In the genomic region with DNA sequence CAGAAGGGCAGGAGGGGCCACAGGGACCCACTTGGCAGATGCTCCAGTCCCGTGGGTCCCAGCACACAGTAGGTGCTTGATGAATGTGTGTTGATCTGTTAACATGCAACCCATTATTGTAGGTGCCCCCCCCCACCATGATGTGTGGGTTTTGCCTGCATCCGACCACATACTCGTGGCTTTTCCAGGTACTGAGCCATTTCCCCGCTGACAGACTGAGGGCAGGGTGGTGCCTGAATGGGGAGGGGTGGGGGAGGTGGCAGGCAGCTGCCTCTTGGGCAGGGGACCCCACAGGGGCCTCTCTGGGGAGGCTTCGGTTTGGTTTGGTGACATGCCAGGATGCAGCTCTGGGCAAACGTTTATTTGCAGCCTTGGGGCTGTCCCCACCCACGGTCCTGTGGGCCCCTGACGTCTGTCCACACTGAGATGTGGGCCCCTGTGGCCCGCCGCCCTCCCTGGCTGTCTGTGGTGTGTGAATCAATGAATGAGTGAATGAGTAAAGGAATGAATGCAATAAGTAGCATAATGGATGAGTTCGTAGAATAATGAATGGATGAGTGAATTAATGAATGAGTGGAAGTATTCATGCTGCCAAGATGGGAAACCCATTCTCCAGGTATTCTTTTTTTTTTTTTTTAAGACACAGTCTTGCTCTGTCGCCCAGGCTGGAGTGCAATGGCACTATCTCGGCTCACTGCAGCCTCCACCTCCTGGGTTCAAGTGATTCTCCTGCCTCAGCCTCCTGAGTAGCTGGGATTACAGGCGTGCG, we compare ENCODE assay signal across 8 cellular contexts. TPM values are rescaled to one million over a fixed set of nuclear protein-coding genes. Genes with fewer than 3 reads are reported as not detected.
DNase-seq lines count a peak whose midpoint lies in the region; ATAC-seq, FAIRE-seq and TF ChIP-seq lines count a peak whose summit lies in the region.

No MANE protein-coding gene starts in this region.

- H3K9me3 ChIP-seq in Peyer's patch (no peaks in the 10 kb centered on the region), mesenchymal stem cell (ENCODE audit: control insufficient read depth, low read length) (no peaks in the 10 kb centered on the region)

- H3K4ac ChIP-seq in mesenchymal stem cell (ENCODE audit: low read depth in 1 of 2, low read length in 2 of 2), result peak overlapping the region in 1 of 2 experiments; percentile 11

- peak overlapping the region; percentile 41 for H2AK5ac ChIP-seq in mesenchymal stem cell (ENCODE audit: low read length, severe bottlenecking)

- H4K8ac ChIP-seq in mesenchymal stem cell (ENCODE audit: low read length), result peak overlapping the region; percentile 57

- H3K4me3 ChIP-seq in Peyer's patch (no peak overlapping the region), mesenchymal stem cell (ENCODE audit: insufficient read depth in 1 of 2, low read depth in 1 of 2, low read length in 2 of 2) (no peak overlapping the region)

- no peak overlapping the region for H3K4me2 ChIP-seq in mesenchymal stem cell (ENCODE audit: low read length, poor library complexity, severe bottlenecking)

- ATAC-seq in GM18861 (IDR thresholded peaks at IDR 0.05; ENCODE audit: unreplicated experiment) (peak; percentile 42), HG02884 (IDR thresholded peaks at IDR 0.05; ENCODE audit: unreplicated experiment) (no peak), GM19324 (IDR thresholded peaks at IDR 0.05; ENCODE audit: low FRiP score, unreplicated experiment) (no peak)
- ATAC-seq in stimulated activated effector memory CD8-positive, alpha-beta T cell treated with anti-CD3 and anti-CD28 coated beads, Interleukin-12 subunit alpha, Interleukin-12 subunit beta, amount 100 ng/mL, for 72 hours, result peak; percentile 81

- peaks cover 75% of the 10 kb centered on the region for H3K4me1 Mint-ChIP-seq in stimulated activated effector memory CD8-positive, alpha-beta T cell treated with anti-CD3 and anti-CD28 coated beads, Interleukin-12 subunit alpha, Interleukin-12 subunit beta, amount 100 ng/mL, for 72 hours

- H3K36me3 Mint-ChIP-seq in stimulated activated effector memory CD8-positive, alpha-beta T cell treated with anti-CD3 and anti-CD28 coated beads, Interleukin-12 subunit alpha, Interleukin-12 subunit beta, amount 100 ng/mL, for 72 hours, result peaks cover 59% of the 10 kb centered on the region

- H3K27ac ChIP-seq in Peyer's patch (peak overlapping the region; percentile 93 to 99 (median 99)), mesenchymal stem cell (ENCODE audit: low read length, poor library complexity, severe bottlenecking) (peak overlapping the region; percentile 18)

- peak overlapping the region; percentile 88 for H3K27ac Mint-ChIP-seq in stimulated activated effector memory CD8-positive, alpha-beta T cell treated with anti-CD3 and anti-CD28 coated beads, Interleukin-12 subunit alpha, Interleukin-12 subunit beta, amount 100 ng/mL, for 72 hours

- H2AFZ ChIP-seq in mesenchymal stem cell (ENCODE audit: low read depth, low read length), result no peak overlapping the region

- no peak overlapping the region for H2BK5ac ChIP-seq in mesenchymal stem cell (ENCODE audit: low read depth, low read length, poor library complexity, severe bottlenecking)

- H3K27me3 ChIP-seq in Peyer's patch, result no peaks in the 10 kb centered on the region
- H3K27me3 ChIP-seq in mesenchymal stem cell (ENCODE audit: control insufficient read depth in 1 of 2, insufficient read depth in 1 of 2, low read length in 2 of 2), result no peaks in the 10 kb centered on the region

- no peak overlapping the region for H2BK120ac ChIP-seq in mesenchymal stem cell (ENCODE audit: low read depth, low read length)

- peak overlapping the region; percentile 91 for H3K4me3 Mint-ChIP-seq in stimulated activated effector memory CD8-positive, alpha-beta T cell treated with anti-CD3 and anti-CD28 coated beads, Interleukin-12 subunit alpha, Interleukin-12 subunit beta, amount 100 ng/mL, for 72 hours

- peak overlapping the region; percentile 36 for H3K9ac ChIP-seq in mesenchymal stem cell (ENCODE audit: low read length)

- H3K79me1 ChIP-seq in mesenchymal stem cell (replicated peaks; ENCODE audit: low read length, poor library complexity, severe bottlenecking), result no peaks in the 10 kb centered on the region

- peak overlapping the region in 1 of 2 experiments; percentile 67 for H3K18ac ChIP-seq in mesenchymal stem cell (ENCODE audit: low read depth in 1 of 2, low read length in 2 of 2)

- no peak for FAIRE-seq in frontal cortex (lab: Jason Lieb, UNC)

- H4K91ac ChIP-seq in mesenchymal stem cell (ENCODE audit: low read length), result peak overlapping the region; percentile 62

- no peaks in the 10 kb centered on the region for H3K9me3 Mint-ChIP-seq in stimulated activated effector memory CD8-positive, alpha-beta T cell treated with anti-CD3 and anti-CD28 coated beads, Interleukin-12 subunit alpha, Interleukin-12 subunit beta, amount 100 ng/mL, for 72 hours

- peaks cover 4 to 36% (median 19%) of the 10 kb centered on the region in 4 donors for H3K4me1 ChIP-seq in Peyer's patch
- peaks cover 47% of the 10 kb centered on the region for H3K4me1 ChIP-seq in mesenchymal stem cell (ENCODE audit: control insufficient read depth, insufficient read depth, low read depth, low read length)

- no peak for TF ChIP-seq CTCF in Peyer's patch (IDR thresholded peaks at IDR 0.05)

- no peaks in the 10 kb centered on the region for H3K36me3 ChIP-seq in Peyer's patch
- no peaks in the 10 kb centered on the region for H3K36me3 ChIP-seq in mesenchymal stem cell (ENCODE audit: control insufficient read depth in 1 of 2, insufficient read depth in 2 of 2, low read depth in 1 of 2, low read length in 2 of 2)

- DNase-seq in Peyer's patch (peak in 2 of 3 donors; percentile 81 to 88), mesenchymal stem cell (no peak), frontal cortex (ENCODE audit: low spot score in 2 of 2) (no peak)
- peak; percentile 30 to 56 (median 35) for DNase-seq in activated naive CD4-positive, alpha-beta T cell (lab: John Stamatoyannopoulos, UW)
- peak; percentile 81 to 96 for DNase-seq in stimulated activated effector memory CD8-positive, alpha-beta T cell treated with anti-CD3 and anti-CD28 coated beads, Interleukin-12 subunit alpha, Interleukin-12 subunit beta, amount 100 ng/mL, for 72 hours (ENCODE audit: low spot score in 2 of 2)

- H3K23ac ChIP-seq in mesenchymal stem cell (ENCODE audit: low read length in 2 of 2), result peak overlapping the region in 1 of 2 experiments; percentile 9

- H2BK15ac ChIP-seq in mesenchymal stem cell (ENCODE audit: low read depth, poor library complexity, severe bottlenecking), result peak overlapping the region; percentile 68

- WGBS in mesenchymal stem cell, result 81% methylated on average over 14 of the region's 15 CpGs

- no peak for TF ChIP-seq POLR2A in Peyer's patch (IDR thresholded peaks at IDR 0.05)

- peak overlapping the region in 1 of 2 experiments; percentile 18 for H3K14ac ChIP-seq in mesenchymal stem cell (ENCODE audit: low read length in 2 of 2)

- peak overlapping the region in 1 of 2 experiments; percentile 82 for H2BK12ac ChIP-seq in mesenchymal stem cell (ENCODE audit: low read length in 2 of 2)

RNA-seq across cellular contexts. Expression of gene JUND, which starts 9.0 kb away (rescaled TPM):
- 100 to 1,000 TPM; 629 to 753 (median 680) TPM for total RNA-seq in Peyer's patch
- 173 TPM for polyA plus RNA-seq in mesenchymal stem cell (2013, experiment 1 of 2)
- 178 TPM for polyA plus RNA-seq in mesenchymal stem cell (2013, experiment 2 of 2)
- 35.5 TPM for total RNA-seq in frontal cortex

RNA-seq across cellular contexts. Expression of gene IQCN, which starts 16.2 kb away (rescaled TPM):
- total RNA-seq in Peyer's patch (10 to 100 TPM in 2 of 4 donors, 1 to 10 TPM in 2; 7.4 to 40.2 (median 17.0) TPM), frontal cortex (0.41 TPM)
- polyA plus RNA-seq in mesenchymal stem cell (2013, experiment 1 of 2), result 0.30 TPM
- polyA plus RNA-seq in mesenchymal stem cell (2013, experiment 2 of 2), result 0.33 TPM

RNA-seq across cellular contexts. Expression of gene LSM4, which starts 32.4 kb away (rescaled TPM):
- total RNA-seq in Peyer's patch (100 to 1,000 TPM; 102 to 193 (median 178) TPM), frontal cortex (80.3 TPM)
- polyA plus RNA-seq in mesenchymal stem cell (2013, experiment 1 of 2), result 97.6 TPM
- polyA plus RNA-seq in mesenchymal stem cell (2013, experiment 2 of 2), result 98.6 TPM

RNA-seq across cellular contexts. Expression of gene PGPEP1, which starts 50.0 kb away (rescaled TPM):
- total RNA-seq in Peyer's patch, result 100 to 1,000 TPM in 1 of 4 donors, 10 to 100 TPM in 3; 45.4 to 138 (median 89.2) TPM
- 69.3 TPM for polyA plus RNA-seq in mesenchymal stem cell (2013, experiment 1 of 2)
- polyA plus RNA-seq in mesenchymal stem cell (2013, experiment 2 of 2), result 64.4 TPM
- 18.3 TPM for total RNA-seq in frontal cortex

Comparison
In these comparisons a context has a peak if more than half of its experiments do, and no peak if none do; other contexts are left out.
1. ATAC-seq: peak in GM18861 (single experiment) and stimulated activated effector memory CD8-positive, alpha-beta T cell treated with anti-CD3 and anti-CD28 coated beads, Interleukin-12 subunit alpha, Interleukin-12 subunit beta, amount 100 ng/mL, for 72 hours (single experiment); none in HG02884 (single experiment) and GM19324 (single experiment).
2. DNase-seq: peak in Peyer's patch (2 of 3), activated naive CD4-positive, alpha-beta T cell (4 of 4) and stimulated activated effector memory CD8-positive, alpha-beta T cell treated with anti-CD3 and anti-CD28 coated beads, Interleukin-12 subunit alpha, Interleukin-12 subunit beta, amount 100 ng/mL, for 72 hours (2 of 2); none in mesenchymal stem cell (single experiment) and frontal cortex (0 of 2).
3. RNA of gene JUND, which starts 9.0 kb away (total RNA-seq): 629 to 753 TPM in Peyer's patch; 35.5 TPM in frontal cortex (single experiment); every median in the first group is over 10 times any median in the second.